ENCODE assay signal across 10 cellular contexts in genomic region chr2:207394812-207395534, GRCh38.
A peak's percentile ranks its signal among the peaks of the same experiment; 100 is the strongest.
DNase-seq lines count a peak whose midpoint lies in the region; ATAC-seq and TF ChIP-seq lines count a peak whose summit lies in the region.
"Had no signal": no experiment of that assay in that cellular context is flagged by ENCODE, and none has a peak within 500 bp of the region (broad histone marks: within the 10 kb centered on the region; RNA-seq: fewer than 3 reads in every experiment).

No MANE protein-coding gene starts in this region.

- peak; percentile 23 for DNase-seq in DMS 273 (lab: John Stamatoyannopoulos, UW; ENCODE audit: unreplicated experiment)
- no peak for DNase-seq in DMS 273 treated with DMSO at 0.1 percent for 48 hours (lab: John Stamatoyannopoulos, UW)
- DNase-seq in NB4 (ENCODE audit: low read depth) = peak; percentile 30
- peak; percentile 98 to 100 for DNase-seq in cardiac fibroblast (ENCODE audit: low read depth in 2 of 2)
- peak; percentile 40 for DNase-seq in smooth muscle cell of the brain vasculature (ENCODE audit: low read depth, low spot score)
- DNase-seq in stomach = no peak
- DNase-seq: H9 had no signal

- no peaks in the 10 kb centered on the region for H3K27me3 ChIP-seq in stomach

- no peak overlapping the region for H3K27ac ChIP-seq in stomach
- H3K27ac ChIP-seq: 22Rv1 had no signal

- H3K4me3 ChIP-seq in NB4 (ENCODE audit: low read depth, low read length) = no peak overlapping the region
- H3K4me3 ChIP-seq in cardiac fibroblast (replicated peaks in 1 of 2; ENCODE audit: low read depth in 2 of 2, low read length in 2 of 2) = no peak overlapping the region
- no peak overlapping the region for H3K4me3 ChIP-seq in stomach

- no peaks in the 10 kb centered on the region for H3K4me1 ChIP-seq in stomach

- TF ChIP-seq CTCF in NB4 (IDR thresholded peaks at IDR 0.05; ENCODE audit: low read depth, low read length) = no peak
- TF ChIP-seq CTCF in cardiac fibroblast (IDR thresholded peaks at IDR 0.05; ENCODE audit: low read depth, low read length) = no peak
- no peak for TF ChIP-seq CTCF in stomach (IDR thresholded peaks at IDR 0.05)

- no peaks in the 10 kb centered on the region for H3K36me3 ChIP-seq in stomach

- no peak for TF ChIP-seq EP300 in stomach (IDR thresholded peaks at IDR 0.05)

- intact Hi-C loops in stomach (cut with DNase I; ENCODE audit: low total_unique reads) = no loop called here

- TF ChIP-seq POLR2A in NB4 (IDR thresholded peaks at IDR 0.05; ENCODE audit: extremely low read depth, insufficient read length) = no peak
- TF ChIP-seq POLR2A in stomach (IDR thresholded peaks at IDR 0.05) = no peak

- 46 to 57% (median 48%) methylated on average over 7 of the region's 7 CpGs for WGBS in stomach, 5 donors

- H3K9me3 ChIP-seq in stomach = no peaks in the 10 kb centered on the region

- ATAC-seq in HG02840 (IDR thresholded peaks at IDR 0.05; ENCODE audit: low FRiP score, unreplicated experiment) = no peak
- ATAC-seq in HG03196 (IDR thresholded peaks at IDR 0.05; ENCODE audit: unreplicated experiment) = no peak

Comparison
In these comparisons a context has a peak if more than half of its experiments do, and no peak if none do; other contexts are left out.
1. DNase-seq: peak in DMS 273 (single experiment), NB4 (single experiment), cardiac fibroblast (2 of 2) and smooth muscle cell of the brain vasculature (single experiment); none in DMS 273 treated with DMSO at 0.1 percent for 48 hours (single experiment) and stomach (single experiment).